19 cellular contexts compared by ENCODE assay signal in genomic region chr14:81166126-81166525, GRCh38. TPM values are rescaled to one million over a fixed set of nuclear protein-coding genes. Genes with fewer than 3 reads are reported as not detected.
A peak's percentile ranks its signal among the peaks of the same experiment; 100 is the strongest.
DNase-seq lines count a peak whose midpoint lies in the region; ATAC-seq, FAIRE-seq and TF ChIP-seq lines count a peak whose summit lies in the region.
"Had no signal": no experiment of that assay in that cellular context is flagged by ENCODE, and none has a peak within 500 bp of the region (broad histone marks: within the 10 kb centered on the region; RNA-seq: fewer than 3 reads in every experiment).

No MANE protein-coding gene starts in this region.

- intact Hi-C loops in HepG2 (cut with micrococcal nuclease; ENCODE audit: unreplicated experiment) (no loop called here), right lobe of liver (cut with DNase I) (loop anchor here in 1 of 2 donors (10.0 kb wide), 1 partner anchor 171 kb away; no protein-coding TSS in a partner anchor), natural killer cell (cut with micrococcal nuclease) (no loop called here)

- H3K4me3 Mint-ChIP-seq in natural killer cell (no peak overlapping the region), T-helper 17 cell (no peak overlapping the region)
- H3K4me3 Mint-ChIP-seq: CD4-positive, alpha-beta T cell; GM23338 had no signal

- TF ChIP-seq RAD21 in HepG2 (CRISPR knock-in tag; IDR thresholded peaks at IDR 0.05) = no peak

- no peak overlapping the region for H3K27ac ChIP-seq in HepG2 (ENCODE audit: extremely low read length, insufficient read depth, low read length)
- H3K27ac ChIP-seq in right lobe of liver = no peak overlapping the region
- H3K27ac ChIP-seq: 22Rv1, A549, C4-2B had no signal

- no peak for TF ChIP-seq EP300 in HepG2 (IDR thresholded peaks at IDR 0.05; ENCODE audit: low read depth in 2 of 2, low read length in 2 of 2)
- no peak for TF ChIP-seq EP300 in HepG2 (CRISPR knock-in tag; IDR thresholded peaks at IDR 0.05; ENCODE audit: borderline replicate concordance)

- H3K36me3 Mint-ChIP-seq in natural killer cell (no peaks in the 10 kb centered on the region), T-helper 17 cell (ENCODE audit: low read depth) (no peaks in the 10 kb centered on the region)

- H4K20me1 ChIP-seq in HepG2 (ENCODE audit: insufficient read depth, low read length) = no peaks in the 10 kb centered on the region

- no peak overlapping the region for H3K9ac ChIP-seq in HepG2 (ENCODE audit: insufficient read depth, low read depth, low read length)

- DNase-seq in HepG2 (ENCODE audit: low spot score) = peak; percentile 25
- DNase-seq in right lobe of liver = no peak
- DNase-seq in globus pallidus (ENCODE audit: low spot score) = peak; percentile 59
- DNase-seq in putamen (ENCODE audit: low spot score) = peak; percentile 22
- DNase-seq in natural killer cell = no peak
- no peak for DNase-seq in T-helper 17 cell
- DNase-seq: AML-193; CD4-positive, alpha-beta T cell; DMS153; DMS79; GDM1; HCEC 1CT had no signal

- H3K4me3 ChIP-seq in HepG2 (replicated peaks in 1 of 3; ENCODE audit: insufficient read depth in 1 of 3, low read depth in 2 of 3, low read length in 3 of 3) (no peak overlapping the region), right lobe of liver (no peak overlapping the region)
- H3K4me3 ChIP-seq: A549, GM23338 had no signal

- no peak for TF ChIP-seq CTCF in HepG2 (CRISPR knock-in tag; IDR thresholded peaks at IDR 0.05)
- TF ChIP-seq CTCF in right lobe of liver (IDR thresholded peaks at IDR 0.05) = no peak
- no peak for TF ChIP-seq CTCF in natural killer cell (IDR thresholded peaks at IDR 0.05)

- CTCF ChIA-PET in HepG2 (lab: Yijun Ruan, JAX; ENCODE audit: low intra/inter-chr PET ratio, low total read pairs) = no interaction called here

- no peaks in the 10 kb centered on the region for H3K27me3 Mint-ChIP-seq in natural killer cell (ENCODE audit: low read depth in 2 of 2)
- no peaks in the 10 kb centered on the region for H3K27me3 Mint-ChIP-seq in T-helper 17 cell
- H3K27me3 Mint-ChIP-seq: CD4-positive, alpha-beta T cell had no signal

- POLR2A ChIA-PET in HepG2 (lab: Yijun Ruan, JAX) = interaction anchor here (1.9 to 2.4 kb wide), 2 partner anchors 53 to 55 kb away, joined by 4 to 8 read pairs; partner anchors contain the start of gene GTF2A1

- BruUV-seq in HepG2 (replicated peaks; lab: Mats Ljungman, UMichigan) = no TSS peak

- in situ Hi-C loops in HepG2 (cut with HindIII; ENCODE audit: extremely low pct_ligation_motif_present, low pct_unique_long_range_greater_than_20kb) = loop anchor here (5.0 kb wide), 1 partner anchor 169 kb away; no protein-coding TSS in a partner anchor

- no peaks in the 10 kb centered on the region for H3K9me3 Mint-ChIP-seq in natural killer cell
- H3K9me3 Mint-ChIP-seq: CD4-positive, alpha-beta T cell; GM23338 had no signal

- H3K9me3 ChIP-seq in HepG2 (ENCODE audit: low read length) = no peaks in the 10 kb centered on the region
- no peaks in the 10 kb centered on the region for H3K9me3 ChIP-seq in right lobe of liver
- no peaks in the 10 kb centered on the region for H3K9me3 ChIP-seq in T-helper 17 cell (ENCODE audit: control insufficient read depth, low read length, poor library complexity, severe bottlenecking)
- H3K9me3 ChIP-seq: A549 had no signal

- H2AFZ ChIP-seq in HepG2 (ENCODE audit: low read length) = no peak overlapping the region
- H2AFZ ChIP-seq: GM23338 had no signal

- H3K36me3 ChIP-seq in HepG2 (replicated peaks in 1 of 2; ENCODE audit: control insufficient read depth in 1 of 2, insufficient read depth in 2 of 2, low read length in 2 of 2) (no peaks in the 10 kb centered on the region), right lobe of liver (no peaks in the 10 kb centered on the region)

- peaks cover 45% of the 10 kb centered on the region for H3K4me1 ChIP-seq in HepG2 (ENCODE audit: insufficient read depth, low read length)
- peaks cover 0 to 29% (median 3%) of the 10 kb centered on the region in 4 donors for H3K4me1 ChIP-seq in right lobe of liver

- H3K4me2 ChIP-seq in HepG2 (ENCODE audit: low read depth, low read length) = no peak overlapping the region
- H3K4me2 ChIP-seq: A549, GM23338 had no signal

- H3K27ac Mint-ChIP-seq in natural killer cell = no peak overlapping the region
- no peak overlapping the region for H3K27ac Mint-ChIP-seq in T-helper 17 cell
- H3K27ac Mint-ChIP-seq: CD4-positive, alpha-beta T cell; GM23338 had no signal

- TF ChIP-seq POLR2A in HepG2 (IDR thresholded peaks at IDR 0.05; ENCODE audit: insufficient read depth in 1 of 2, low read depth in 2 of 2, low read length in 2 of 2) = no peak
- no peak for TF ChIP-seq POLR2A in right lobe of liver (IDR thresholded peaks at IDR 0.05)

- WGBS in HepG2 (ENCODE audit: low lambda C conversion rate) = 6% methylated on average over 2 of the region's 2 CpGs
- WGBS in right lobe of liver (ENCODE audit: insufficient coverage, low coverage, low lambda C conversion rate, missing lambda C conversion rate) = 89% methylated on average over 2 of the region's 2 CpGs

- H3K4me1 Mint-ChIP-seq in natural killer cell (peaks cover 18 to 24% of the 10 kb centered on the region in 2 donors), T-helper 17 cell (peaks cover 21% of the 10 kb centered on the region)

- FAIRE-seq in HepG2 (lab: Jason Lieb, UNC) = no peak
- FAIRE-seq: A549, GM12892, H54 had no signal

- no peaks in the 10 kb centered on the region for H3K79me2 ChIP-seq in HepG2 (ENCODE audit: insufficient read depth, low read length)

- H3K27me3 ChIP-seq in HepG2 (ENCODE audit: control insufficient read depth in 1 of 2, insufficient read depth in 2 of 2, low read length in 2 of 2) (no peaks in the 10 kb centered on the region), right lobe of liver (no peaks in the 10 kb centered on the region)

- ATAC-seq in HepG2 (no peak), right lobe of liver (no peak), natural killer cell (no peak), T-helper 17 cell (no peak), HG03457 (IDR thresholded peaks at IDR 0.05; ENCODE audit: unreplicated experiment) (no peak)
- ATAC-seq: A549, GM23338 had no signal

TF ChIP-seq in HepG2, 621 proteins besides CTCF, POLR2A, EP300 and RAD21 (continues in another document):
- TF ChIP-seq SALL1 (CRISPR knock-in tag; IDR thresholded peaks at IDR 0.05) (no peak), IRF2 (CRISPR knock-in tag; IDR thresholded peaks at IDR 0.05) (no peak), PHB2 (IDR thresholded peaks at IDR 0.05; ENCODE audit: partially characterized antibody) (no peak), ZNF746 (CRISPR knock-in tag; IDR thresholded peaks at IDR 0.05) (no peak), ZEB1 (IDR thresholded peaks at IDR 0.05; ENCODE audit: insufficient replicate concordance, low read depth) (no peak), SNRNP70 (IDR thresholded peaks at IDR 0.05; ENCODE audit: low read depth, low read length) (no peak), PHF20 (CRISPR knock-in tag; IDR thresholded peaks at IDR 0.05) (no peak), HOXA3 (CRISPR knock-in tag; IDR thresholded peaks at IDR 0.05) (no peak), BCL6 (CRISPR knock-in tag; IDR thresholded peaks at IDR 0.05) (no peak), HES4 (CRISPR knock-in tag; IDR thresholded peaks at IDR 0.05; ENCODE audit: borderline replicate concordance) (no peak), POLR2G (IDR thresholded peaks at IDR 0.05; ENCODE audit: low read depth, low read length) (no peak), ZNF317 (CRISPR knock-in tag; IDR thresholded peaks at IDR 0.05) (no peak), RBAK (CRISPR knock-in tag; IDR thresholded peaks at IDR 0.05) (no peak), SRSF1 (optimal IDR thresholded peaks at IDR 0.05; ENCODE audit: low read depth, low read length) (no peak), ZFP90 (CRISPR knock-in tag; IDR thresholded peaks at IDR 0.05; ENCODE audit: borderline replicate concordance) (no peak), POLR2AphosphoS2 (IDR thresholded peaks at IDR 0.05; ENCODE audit: low read depth, low read length) (no peak)

RNA-seq across cellular contexts. Expression of gene GTF2A1, which starts 54.6 kb away (rescaled TPM):
- 17.5 and 30.1 TPM in 2 replicates for total RNA-seq in HepG2 (2016; rRNA removed; fragmentation: Illumina TruSeq; extraction: Trizol)
- 2.8 and 4.5 TPM in 2 replicates for total RNA-seq in HepG2 (2016; cell fraction: cytosol; rRNA removed; fragmentation: Illumina TruSeq; extraction: Trizol; ENCODE audit: low read depth)
- total RNA-seq in HepG2 (2016; cell fraction: insoluble cytoplasmic fraction; rRNA removed; fragmentation: Illumina TruSeq; extraction: Trizol) = 17.5 and 28.0 TPM in 2 replicates
- 4.8 and 6.0 TPM in 2 replicates for total RNA-seq in HepG2 (2016; cell fraction: membrane; rRNA removed; fragmentation: Illumina TruSeq; extraction: Trizol)
- 11.5 and 16.8 TPM in 2 replicates for total RNA-seq in HepG2 (2016; cell fraction: nucleus; rRNA removed; fragmentation: Illumina TruSeq; extraction: Trizol)
- 14.9 and 18.5 TPM in 2 replicates for polyA plus RNA-seq in HepG2 (2011; rRNA removed)
- 8.4 and 8.7 TPM in 2 replicates for polyA plus RNA-seq in HepG2 (2011; cell fraction: cytosol; rRNA removed)
- 6.8 and 7.7 TPM in 2 replicates for polyA plus RNA-seq in HepG2 (2011; cell fraction: nucleus; rRNA removed)
- 6.4 and 11.0 TPM in 2 replicates for polyA plus RNA-seq in HepG2 (2012)
- polyA plus RNA-seq in HepG2 (2016; cell fraction: cytosol; fragmentation: Illumina TruSeq; extraction: Trizol; ENCODE audit: low read depth) = 0.42 and 0.45 TPM in 2 replicates
- polyA plus RNA-seq in HepG2 (2016; cell fraction: insoluble cytoplasmic fraction; fragmentation: Illumina TruSeq; extraction: Trizol; ENCODE audit: low read depth) = 18.4 and 18.8 TPM in 2 replicates
- 2.0 TPM in 2 replicates for polyA plus RNA-seq in HepG2 (2016; cell fraction: membrane; fragmentation: Illumina TruSeq; extraction: Trizol; ENCODE audit: low read depth)
- 11.5 and 12.3 TPM in 2 replicates for polyA plus RNA-seq in HepG2 (2016; cell fraction: nucleus; fragmentation: Illumina TruSeq; extraction: Trizol; ENCODE audit: insufficient read depth, low read depth)
- polyA minus RNA-seq in HepG2 (2011; rRNA and poly(A)+ RNA removed; ENCODE audit: low replicate concordance) = 38.1 and 59.7 TPM in 2 replicates
- 19.6 and 19.7 TPM in 2 replicates for polyA minus RNA-seq in HepG2 (2011; cell fraction: cytosol; rRNA and poly(A)+ RNA removed)
- polyA minus RNA-seq in HepG2 (2011; cell fraction: nucleus; rRNA and poly(A)+ RNA removed) = 12.9 and 16.3 TPM in 2 replicates
- 10 to 100 TPM; 11.0 to 16.8 (median 12.9) TPM for total RNA-seq in right lobe of liver
- total RNA-seq in natural killer cell = 10 to 100 TPM; 24.5 to 32.7 (median 28.6) TPM
- 10 to 100 TPM; 21.4 to 22.4 TPM for total RNA-seq in T-helper 17 cell

Comparison
In these comparisons a context has a peak if more than half of its experiments do, and no peak if none do; other contexts are left out.
1. DNase-seq: peak in HepG2 (single experiment), globus pallidus (single experiment) and putamen (single experiment); none in right lobe of liver (0 of 3), natural killer cell (single experiment) and T-helper 17 cell (0 of 3).